ENCODE assay signal across 19 cellular contexts in the genomic region with DNA sequence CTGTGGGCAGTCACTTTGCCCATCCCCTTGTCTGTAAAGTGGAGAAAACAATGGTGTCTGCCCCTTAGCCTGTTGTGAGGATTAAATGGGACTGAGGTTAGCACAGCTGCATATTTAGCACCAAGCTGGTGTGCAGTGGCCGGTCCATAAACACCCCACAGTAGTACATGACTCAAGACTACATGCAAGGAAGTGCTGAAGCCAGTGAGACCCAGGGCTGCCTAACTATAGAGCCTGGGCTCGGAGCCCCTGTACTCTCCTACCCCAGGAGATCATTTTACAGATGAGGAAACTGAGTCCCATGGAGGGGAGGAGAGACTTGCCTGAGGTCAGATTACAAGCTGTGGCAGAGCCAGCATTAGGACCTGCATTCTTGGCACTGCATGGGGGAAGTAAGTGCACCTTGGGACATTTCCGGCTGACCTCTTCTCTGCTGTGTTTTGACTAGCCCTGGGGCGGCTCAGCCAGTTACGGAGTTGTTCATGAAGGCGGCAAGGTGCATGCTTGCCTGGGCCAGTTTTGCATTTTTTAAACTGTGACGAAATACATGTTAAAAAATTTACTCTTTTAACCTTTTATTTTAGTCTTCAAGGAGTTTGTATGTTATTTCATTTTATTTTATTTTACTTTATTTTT. TPM values are rescaled to one million over a fixed set of nuclear protein-coding genes. Genes with fewer than 3 reads are reported as not detected.
DNase-seq lines count a peak whose midpoint lies in the region; ATAC-seq and TF ChIP-seq lines count a peak whose summit lies in the region.
"Had no signal": no experiment of that assay in that cellular context is flagged by ENCODE, and none has a peak within 500 bp of the region (broad histone marks: within the 10 kb centered on the region; RNA-seq: fewer than 3 reads in every experiment).

No MANE protein-coding gene starts in this region.

- H3K4me1 ChIP-seq in Panc1 (ENCODE audit: control insufficient read depth, insufficient read depth, low read length) (no peaks in the 10 kb centered on the region; the same call in 1 of the 2 replicates), mucosa of descending colon (ENCODE audit: low read depth) (peaks cover 12% of the 10 kb centered on the region), thyroid gland (peaks cover 5 to 16% of the 10 kb centered on the region in 2 donors), osteoblast (ENCODE audit: insufficient read depth, low read length) (peaks cover 37% of the 10 kb centered on the region)

- ATAC-seq in Panc1: no peak
- ATAC-seq in esophagus mucosa: peak; percentile 52
- ATAC-seq in mucosa of descending colon: peak; percentile 42
- ATAC-seq: activated CD4-positive, CD25-positive, alpha-beta regulatory T cell treated with anti-CD3 and anti-CD28 coated beads, Interleukin-2, amount 50 U/mL, for 24 hours; activated CD8-positive, alpha-beta memory T cell treated with anti-CD3 and anti-CD28 coated beads, Interleukin-2, amount 10 ng/mL, durations not matched to agents 7 days and 5 days; sciatic nerve had no signal

- CTCF ChIA-PET in Panc1 (lab: Charles Lee): interaction anchor here (0.7 kb wide), 1 partner anchor 20 kb away, joined by 3 read pairs; no protein-coding TSS in a partner anchor

- TF ChIP-seq CTCF in Panc1 (IDR thresholded peaks at IDR 0.05): no peak
- TF ChIP-seq CTCF in mucosa of descending colon (IDR thresholded peaks at IDR 0.05): no peak
- TF ChIP-seq CTCF in thyroid gland (IDR thresholded peaks at IDR 0.05): no peak
- TF ChIP-seq CTCF in osteoblast (IDR thresholded peaks at IDR 0.05; ENCODE audit: extremely low read depth, low read depth, low read length): no peak

- H3K27me3 ChIP-seq in Panc1 (ENCODE audit: control insufficient read depth, insufficient read depth, low read length) (no peaks in the 10 kb centered on the region), thyroid gland (no peaks in the 10 kb centered on the region), osteoblast (ENCODE audit: insufficient read depth, low read length) (no peaks in the 10 kb centered on the region)

- H3K9me3 ChIP-seq in Panc1 (ENCODE audit: control insufficient read depth, insufficient read depth, low read depth, low read length) (no peaks in the 10 kb centered on the region), mucosa of descending colon (no peaks in the 10 kb centered on the region), thyroid gland (no peaks in the 10 kb centered on the region), osteoblast (ENCODE audit: low read depth, low read length) (no peaks in the 10 kb centered on the region)
- H3K9me3 ChIP-seq: neutrophil, thoracic aorta had no signal

- H3K4me2 ChIP-seq in osteoblast (ENCODE audit: insufficient read depth, low read length): no peak overlapping the region

- no peak overlapping the region for H3K27ac ChIP-seq in Panc1 (ENCODE audit: low read length)
- H3K27ac ChIP-seq in thyroid gland: peak overlapping the region in 2 of 3 donors; percentile 24 to 57
- no peak overlapping the region for H3K27ac ChIP-seq in osteoblast (ENCODE audit: low read depth, low read length)
- H3K27ac ChIP-seq: brain microvascular endothelial cell, neutrophil, thoracic aorta had no signal

- POLR2A ChIA-PET in Panc1 (lab: Charles Lee): no interaction called here

- TSS peak; percentile 43 for BruUV-seq in Panc1 (replicated peaks; lab: Mats Ljungman, UMichigan)

- no peak for DNase-seq in Panc1 (ENCODE audit: low read depth, low spot score)
- peak in 2 of 3 donors; percentile 61 to 74 for DNase-seq in mucosa of descending colon
- DNase-seq in thyroid gland: peak; percentile 76 to 77
- no peak for DNase-seq in Kasumi-1 (lab: John Stamatoyannopoulos, UW)
- DNase-seq in stimulated activated CD4-positive, alpha-beta T cell treated with anti-CD3 and anti-CD28 coated beads, Interleukin-2, amount 100 ng/mL, for 48 hours: no peak
- no peak for DNase-seq in osteoblast (ENCODE audit: insufficient read length, low spot score, missing footprints)
- no peak for DNase-seq in T-helper 1 cell
- DNase-seq: activated CD8-positive, alpha-beta memory T cell treated with anti-CD3 and anti-CD28 coated beads, Interleukin-2, amount 10 ng/mL, durations not matched to agents 7 days and 5 days; activated naive CD4-positive, alpha-beta T cell treated with anti-CD3 and anti-CD28 coated beads for 36 hours; brain microvascular endothelial cell; DMS79; GOT3; hippocampal formation; stimulated activated CD4-positive, alpha-beta T cell treated with anti-CD3 and anti-CD28 coated beads, Interleukin-4, amount 100 ng/mL, for 24 hours had no signal

- H2AFZ ChIP-seq in osteoblast (ENCODE audit: low read length): no peak overlapping the region

- TF ChIP-seq POLR2A in thyroid gland (IDR thresholded peaks at IDR 0.05): no peak

- no peak overlapping the region for H3K4me3 ChIP-seq in Panc1 (ENCODE audit: low read depth in 2 of 2, low read length in 2 of 2)
- no peak overlapping the region for H3K4me3 ChIP-seq in mucosa of descending colon
- no peak overlapping the region for H3K4me3 ChIP-seq in thyroid gland (replicated peaks in 1 of 3)
- no peak overlapping the region for H3K4me3 ChIP-seq in osteoblast (ENCODE audit: insufficient read depth, low read length)
- H3K4me3 ChIP-seq: thoracic aorta had no signal

- in situ Hi-C loops in Panc1 (cut with HindIII; ENCODE audit: low pct_unique_long_range_greater_than_20kb, low sequenced_read_pairs): no loop called here

- peaks cover 66% of the 10 kb centered on the region for H3K79me2 ChIP-seq in osteoblast (ENCODE audit: insufficient read depth, low read length)

- H3K36me3 ChIP-seq in Panc1 (ENCODE audit: control insufficient read depth, insufficient read depth, low read length) (peaks cover 2% of the 10 kb centered on the region; the same call in 1 of the 2 replicates), mucosa of descending colon (ENCODE audit: low read depth) (no peaks in the 10 kb centered on the region), thyroid gland (no peaks in the 10 kb centered on the region), osteoblast (ENCODE audit: insufficient read depth, low read length) (peaks cover 19% of the 10 kb centered on the region)
- H3K36me3 ChIP-seq: brain microvascular endothelial cell, neutrophil, thoracic aorta had no signal

- peaks cover 10% of the 10 kb centered on the region for H4K20me1 ChIP-seq in osteoblast (ENCODE audit: insufficient read depth, low read length)

- intact Hi-C loops in Panc1 (cut with micrococcal nuclease; ENCODE audit: unreplicated experiment) (no loop called here), mucosa of descending colon (cut with DNase I, micrococcal nuclease) (no loop called here), thyroid gland (cut with DNase I) (no loop called here)

- WGBS in thyroid gland, 2 donors: 48 to 57% methylated on average over 7 of the region's 7 CpGs

RNA-seq across cellular contexts. Expression of a gene that starts 3.2 kb away (rescaled TPM):
- 14.0 TPM for total RNA-seq in Panc1 (2021; ENCODE audit: unreplicated experiment)
- 17.2 TPM for polyA plus RNA-seq in Panc1 (2012; ENCODE audit: insufficient read length)
- total RNA-seq in esophagus mucosa: 109 TPM
- 100 to 1,000 TPM; 146 to 381 (median 225) TPM for total RNA-seq in mucosa of descending colon
- 10 to 100 TPM; 28.9 to 57.7 (median 37.7) TPM for total RNA-seq in thyroid gland
- total RNA-seq in osteoblast: 10.9 and 22.4 TPM in 2 replicates

RNA-seq across cellular contexts. Expression of a gene that starts 43.3 kb away (rescaled TPM):
- total RNA-seq in Panc1 (2021; ENCODE audit: unreplicated experiment) (0.49 TPM), esophagus mucosa (0.36 TPM), mucosa of descending colon (1 to 10 TPM; 5.6 to 7.8 (median 7.1) TPM), thyroid gland (1 to 10 TPM in 3 of 4 donors, not detected in 1; 2.3 to 6.6 (median 5.4) TPM), osteoblast (28.6 and 38.0 TPM in 2 replicates)
- 0.57 TPM for polyA plus RNA-seq in Panc1 (2012; ENCODE audit: insufficient read length)
- total RNA-seq: activated CD8-positive, alpha-beta memory T cell treated with anti-CD3 and anti-CD28 coated beads, Interleukin-2, amount 10 ng/mL, durations not matched to agents 7 days and 5 days; activated naive CD4-positive, alpha-beta T cell treated with anti-CD3 and anti-CD28 coated beads for 36 hours had no signal

Comparison
In these comparisons a context has a peak if more than half of its experiments do, and no peak if none do; other contexts are left out.
1. DNase-seq: peak in mucosa of descending colon (2 of 3) and thyroid gland (2 of 2); none in Panc1 (single experiment), Kasumi-1 (0 of 2), stimulated activated CD4-positive, alpha-beta T cell treated with anti-CD3 and anti-CD28 coated beads, Interleukin-2, amount 100 ng/mL, for 48 hours (0 of 2), osteoblast (single experiment) and T-helper 1 cell (0 of 5).
2. H3K27ac ChIP-seq: peak in thyroid gland (2 of 3); none in Panc1 (single experiment) and osteoblast (single experiment).